Comparison of ENCODE assay signal across 8 cellular contexts in genomic region chr1:58515794-58516401, GRCh38. TPM values are rescaled to one million over a fixed set of nuclear protein-coding genes. Genes with fewer than 3 reads are reported as not detected.
DNase-seq lines count a peak whose midpoint lies in the region; ATAC-seq and TF ChIP-seq lines count a peak whose summit lies in the region.

No MANE protein-coding gene starts in this region.

- H3K4me1 ChIP-seq in lower lobe of right lung, result peaks cover 3% of the 10 kb centered on the region
- peaks cover 0 to 3% (median 0%) of the 10 kb centered on the region in 4 donors for H3K4me1 ChIP-seq in upper lobe of left lung

- intact Hi-C loops in dorsolateral prefrontal cortex (cut with DNase I) (loop anchor here (2.0 to 10.0 kb wide), 6 partner anchors 31 to 1241 kb away; partner anchors contain the start of gene OMA1 (in 2 of the 2)), lower lobe of right lung (cut with DNase I) (loop anchor here (10.0 kb wide), 1 partner anchor 139 kb away; no protein-coding TSS in a partner anchor)

- WGBS in upper lobe of left lung, 2 donors, result 38 to 45% methylated on average over 2 of the region's 2 CpGs

- H3K27me3 ChIP-seq in dorsolateral prefrontal cortex, result no peaks in the 10 kb centered on the region
- no peaks in the 10 kb centered on the region for H3K27me3 ChIP-seq in lower lobe of right lung (ENCODE audit: low read depth)
- no peaks in the 10 kb centered on the region for H3K27me3 ChIP-seq in upper lobe of left lung

- ATAC-seq in lower lobe of right lung, result peak; percentile 76 to 82
- peak; percentile 61 to 85 for ATAC-seq in upper lobe of left lung (ENCODE audit: low FRiP score in 2 of 2)
- ATAC-seq in GM21390 (IDR thresholded peaks at IDR 0.05; ENCODE audit: unreplicated experiment), result no peak

- H3K4me3 ChIP-seq in GM12875 (ENCODE audit: low read depth, low read length) (no peak overlapping the region), dorsolateral prefrontal cortex (no peak overlapping the region), lower lobe of right lung (no peak overlapping the region), upper lobe of left lung (no peak overlapping the region)

- no peak for TF ChIP-seq EP300 in upper lobe of left lung (IDR thresholded peaks at IDR 0.05)

- H3K27ac ChIP-seq in dorsolateral prefrontal cortex (peak overlapping the region in 3 of 59 donors; percentile 3 to 19 (median 8)), lower lobe of right lung (no peak overlapping the region), upper lobe of left lung (no peak overlapping the region)

- peak; percentile 39; the same call in 1 of the 2 replicates for TF ChIP-seq CTCF in GM12875 (IDR thresholded peaks at IDR 0.05; ENCODE audit: borderline replicate concordance, insufficient read depth, low read depth, low read length)
- TF ChIP-seq CTCF in dorsolateral prefrontal cortex (IDR thresholded peaks at IDR 0.05 in 54 of 56, conservative IDR thresholded peaks at IDR 0.05 in 2 of 56; ENCODE audit: low read depth in 1 of 56, partially characterized antibody in 56 of 56), result peak; percentile 62 to 97 (median 83)
- TF ChIP-seq CTCF in lower lobe of right lung (IDR thresholded peaks at IDR 0.05), result peak; percentile 76
- peak in 5 of 6 experiments; percentile 46 to 80 (median 78) for TF ChIP-seq CTCF in upper lobe of left lung (IDR thresholded peaks at IDR 0.05)

- DNase-seq in Ammon's horn (ENCODE audit: low spot score) (peak; percentile 85), NCI-H1436 treated with DMSO at 0.1 percent for 48 hours (lab: John Stamatoyannopoulos, UW) (peak; percentile 15), T follicular helper cell (ENCODE audit: low read depth) (peak; percentile 4), dorsolateral prefrontal cortex (peak in 4 of 10 donors; percentile 15 to 44 (median 31)), lower lobe of right lung (no peak), upper lobe of left lung (peak in 1 of 2 donors; percentile 56)

- H3K36me3 ChIP-seq in lower lobe of right lung (peaks cover 4% of the 10 kb centered on the region), upper lobe of left lung (peaks cover 0 to 14% (median 0%) of the 10 kb centered on the region in 4 donors)

- no peak for TF ChIP-seq POLR2A in upper lobe of left lung (IDR thresholded peaks at IDR 0.05)

- H3K9me3 ChIP-seq in lower lobe of right lung (no peaks in the 10 kb centered on the region), upper lobe of left lung (no peaks in the 10 kb centered on the region)

RNA-seq across cellular contexts. Expression of gene OMA1, which starts 30.6 kb away (rescaled TPM):
- total RNA-seq in dorsolateral prefrontal cortex (10 to 100 TPM; 12.0 to 51.9 (median 29.6) TPM), lower lobe of right lung (33.4 TPM), upper lobe of left lung (10 to 100 TPM in 5 of 6 donors, 1 to 10 TPM in 1; 4.7 to 35.9 (median 20.7) TPM)
